In the genomic region with DNA sequence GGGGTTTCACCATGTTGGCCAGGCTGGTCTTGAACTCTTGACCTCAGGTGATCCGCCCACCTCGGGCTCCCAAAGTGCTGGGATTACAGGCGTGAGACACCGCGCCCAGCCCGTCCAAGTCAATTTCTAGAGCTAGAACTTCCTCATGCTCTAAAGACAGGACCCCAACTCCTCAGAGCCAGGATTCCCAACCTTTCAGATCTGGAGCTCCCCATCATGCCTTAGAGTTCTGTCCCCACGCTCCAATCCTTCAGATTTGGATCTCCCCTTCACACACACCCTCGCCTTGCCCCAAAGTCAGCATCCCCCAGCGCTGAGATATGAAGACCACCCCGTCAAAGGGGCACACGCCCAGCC, we compare ENCODE assay signal across 9 cellular contexts. TPM values are rescaled to one million over a fixed set of nuclear protein-coding genes. Genes with fewer than 3 reads are reported as not detected.
DNase-seq lines count a peak whose midpoint lies in the region; ATAC-seq and TF ChIP-seq lines count a peak whose summit lies in the region.
"Had no signal": no experiment of that assay in that cellular context is flagged by ENCODE, and none has a peak within 500 bp of the region (broad histone marks: within the 10 kb centered on the region; RNA-seq: fewer than 3 reads in every experiment).

No MANE protein-coding gene starts in this region.

- no peak overlapping the region for H2BK120ac ChIP-seq in H9 (ENCODE audit: low read depth, low read length, poor library complexity, severe bottlenecking)

- H2AFZ ChIP-seq in H9 (ENCODE audit: low read length) = peak overlapping the region; percentile 24

- no peak overlapping the region for H2BK5ac ChIP-seq in H9 (ENCODE audit: insufficient read length, low read length)

- peaks cover 3% of the 10 kb centered on the region for H3K23me2 ChIP-seq in H9 (ENCODE audit: insufficient read length, low read depth, low read length, poor library complexity, severe bottlenecking)

- H3K4me1 Mint-ChIP-seq in H9 = peaks cover 6 to 7% of the 10 kb centered on the region in 2 experiments
- peaks cover 7% of the 10 kb centered on the region for H3K4me1 Mint-ChIP-seq in activated CD4-positive, alpha-beta memory T cell treated with anti-CD3 and anti-CD28 coated beads, Interleukin-2, amount 10 ng/mL, durations not matched to agents 7 days and 5 days

- 0 out of 7 replicates have a peak overlapping the region, but pooled peaks of 1 of the 3 experiments have one; percentile 4 for H3K27ac Mint-ChIP-seq in H9
- no peak overlapping the region for H3K27ac Mint-ChIP-seq in activated CD4-positive, alpha-beta memory T cell treated with anti-CD3 and anti-CD28 coated beads, Interleukin-2, amount 10 ng/mL, durations not matched to agents 7 days and 5 days

- no peak overlapping the region for H3K56ac ChIP-seq in H9 (ENCODE audit: insufficient read length, low read depth, low read length)

- H3K14ac ChIP-seq in H9 (ENCODE audit: insufficient read depth, low read length) = no peak overlapping the region

- POLR2A ChIA-PET in activated CD4-positive, alpha-beta memory T cell treated with anti-CD3 and anti-CD28 coated beads, Interleukin-2, amount 10 ng/mL, durations not matched to agents 7 days and 5 days (lab: Charles Lee) = no interaction called here

- no peak overlapping the region for H3K18ac ChIP-seq in H9 (ENCODE audit: insufficient read length, low read depth, low read length)

- peak overlapping the region; percentile 64 for H3K4me3 ChIP-seq in iPS-15b (ENCODE audit: low read depth, low read length)
- H3K4me3 ChIP-seq in skin epidermis = peak overlapping the region in 6 of 7 experiments; percentile 5 to 40 (median 28)

- H3K4me1 ChIP-seq in H9 (ENCODE audit: insufficient read depth, low read length) = no peaks in the 10 kb centered on the region
- H3K4me1 ChIP-seq in iPS-15b (ENCODE audit: control insufficient read depth, insufficient read depth, low read length) = no peaks in the 10 kb centered on the region

- H3K79me1 ChIP-seq in H9 (ENCODE audit: insufficient read depth, low read depth, low read length, poor library complexity, severe bottlenecking) = no peaks in the 10 kb centered on the region

- no peak overlapping the region for H4K5ac ChIP-seq in H9 (ENCODE audit: insufficient read length, low read depth, low read length)

- no peak overlapping the region for H4K8ac ChIP-seq in H9 (replicated peaks; ENCODE audit: insufficient read length, low read depth, low read length)

- H3K36me3 Mint-ChIP-seq in H9 (ENCODE audit: insufficient read depth in 1 of 3, low read depth in 3 of 3) = no peaks in the 10 kb centered on the region
- no peaks in the 10 kb centered on the region for H3K36me3 Mint-ChIP-seq in activated CD4-positive, alpha-beta memory T cell treated with anti-CD3 and anti-CD28 coated beads, Interleukin-2, amount 10 ng/mL, durations not matched to agents 7 days and 5 days (ENCODE audit: low read depth)

- H4K20me1 ChIP-seq in H9 (ENCODE audit: control insufficient read depth, insufficient read depth, insufficient read length) = no peaks in the 10 kb centered on the region

- H3K27me3 ChIP-seq in H9 (ENCODE audit: insufficient read depth, low read length) = peaks cover 3% of the 10 kb centered on the region
- peaks cover 7% of the 10 kb centered on the region for H3K27me3 ChIP-seq in iPS-15b (ENCODE audit: control insufficient read depth, insufficient read depth, low read length)

- no peak overlapping the region for H3K4ac ChIP-seq in H9 (ENCODE audit: low read depth, low read length)

- no peak for ATAC-seq in HG02678 (IDR thresholded peaks at IDR 0.05; ENCODE audit: unreplicated experiment)
- no peak for ATAC-seq in HG03439 (IDR thresholded peaks at IDR 0.05; ENCODE audit: unreplicated experiment)

- H3T11ph ChIP-seq in H9 (ENCODE audit: low read length) = no peak overlapping the region

- no peak overlapping the region for H2BK20ac ChIP-seq in H9 (ENCODE audit: low read depth, low read length, poor library complexity, severe bottlenecking)

- peaks cover 69% of the 10 kb centered on the region for H3K27me3 Mint-ChIP-seq in H9 (ENCODE audit: low read depth)
- H3K27me3 Mint-ChIP-seq in activated CD4-positive, alpha-beta memory T cell treated with anti-CD3 and anti-CD28 coated beads, Interleukin-2, amount 10 ng/mL, durations not matched to agents 7 days and 5 days = peaks cover 54% of the 10 kb centered on the region

- H4K91ac ChIP-seq in H9 (ENCODE audit: insufficient read length, low read depth, low read length) = no peak overlapping the region

- H3K9me3 ChIP-seq in H9 (ENCODE audit: control insufficient read depth, low read depth, low read length) = no peaks in the 10 kb centered on the region
- no peaks in the 10 kb centered on the region for H3K9me3 ChIP-seq in iPS-15b (ENCODE audit: control insufficient read depth, insufficient read depth, low read length)

- no peak overlapping the region for H2BK15ac ChIP-seq in H9 (ENCODE audit: low read depth, low read length)

- H3K36me3 ChIP-seq in iPS-15b (ENCODE audit: control insufficient read depth, insufficient read depth, low read length) = no peaks in the 10 kb centered on the region

- H3K9ac ChIP-seq in H9 (ENCODE audit: extremely low read depth, insufficient read length, low read length) (no peak overlapping the region), iPS-15b (ENCODE audit: low read depth, low read length) (peak overlapping the region; percentile 32)

- H2AK5ac ChIP-seq in H9 (ENCODE audit: insufficient read length, low read length) = no peak overlapping the region

- H3K4me2 ChIP-seq in H9 (ENCODE audit: insufficient read depth, insufficient read length, low read length) = peak overlapping the region; percentile 80

- WGBS in H9 (ENCODE audit: extremely low coverage, insufficient read length, low lambda C conversion rate) = no CpG with 5 or more reads among the region's 11 CpGs

- TF ChIP-seq CTCF in H9 (conservative IDR thresholded peaks at IDR 0.05) = no peak

- CTCF ChIA-PET in activated CD4-positive, alpha-beta memory T cell treated with anti-CD3 and anti-CD28 coated beads, Interleukin-2, amount 10 ng/mL, durations not matched to agents 7 days and 5 days (lab: Charles Lee) = interaction anchor here (0.6 to 1.5 kb wide), 7 partner anchors 13 to 73 kb away, joined by 3 to 5 read pairs (median 3); no protein-coding TSS in a partner anchor

- H2BK12ac ChIP-seq in H9 (ENCODE audit: insufficient read length, low read depth, low read length) = no peak overlapping the region

- no peak overlapping the region for H3K23ac ChIP-seq in H9 (ENCODE audit: insufficient read length, low read depth, low read length)

- DNase-seq in H9 = no peak
- DNase-seq in activated CD4-positive, alpha-beta memory T cell treated with anti-CD3 and anti-CD28 coated beads, Interleukin-2, amount 10 ng/mL, durations not matched to agents 7 days and 5 days = no peak
- no peak for DNase-seq in germinal center (ENCODE audit: low spot score)
- no peak for DNase-seq in NCI-H1092 treated with DMSO at 0.1 percent for 48 hours (lab: John Stamatoyannopoulos, UW)

- no peaks in the 10 kb centered on the region; a peak in 1 of 5 replicates for H3K9me3 Mint-ChIP-seq in H9
- no peaks in the 10 kb centered on the region for H3K9me3 Mint-ChIP-seq in activated CD4-positive, alpha-beta memory T cell treated with anti-CD3 and anti-CD28 coated beads, Interleukin-2, amount 10 ng/mL, durations not matched to agents 7 days and 5 days

- peak overlapping the region; percentile 58 to 86 for H3K4me3 Mint-ChIP-seq in H9
- peak overlapping the region; percentile 47 for H3K4me3 Mint-ChIP-seq in activated CD4-positive, alpha-beta memory T cell treated with anti-CD3 and anti-CD28 coated beads, Interleukin-2, amount 10 ng/mL, durations not matched to agents 7 days and 5 days

- H3K27ac ChIP-seq in H9 (ENCODE audit: insufficient read length, low read depth, low read length) (no peak overlapping the region), skin epidermis (peak overlapping the region in 2 of 21 experiments; percentile 27 to 59)

- H3K79me2 ChIP-seq in H9 (ENCODE audit: insufficient read depth, low read length) = no peaks in the 10 kb centered on the region

RNA-seq across cellular contexts. Expression of a gene that starts 0.4 kb away (rescaled TPM):
- total RNA-seq in H9 (2021) = 0.13 TPM in 1 of 2 replicates, not detected in the other
- total RNA-seq in activated CD4-positive, alpha-beta memory T cell treated with anti-CD3 and anti-CD28 coated beads, Interleukin-2, amount 10 ng/mL, durations not matched to agents 7 days and 5 days = under 1 TPM; 0.20 to 0.48 TPM
- total RNA-seq: left lobe of liver had no signal

RNA-seq across cellular contexts. Expression of a gene that starts 0.5 kb away (rescaled TPM):
- not detected in 2 replicates for total RNA-seq in H9 (2021)
- not detected for total RNA-seq in activated CD4-positive, alpha-beta memory T cell treated with anti-CD3 and anti-CD28 coated beads, Interleukin-2, amount 10 ng/mL, durations not matched to agents 7 days and 5 days

RNA-seq across cellular contexts. Expression of a gene that starts 46.8 kb away (rescaled TPM):
- total RNA-seq in H9 (2021) = 13.2 and 13.9 TPM in 2 replicates
- total RNA-seq in activated CD4-positive, alpha-beta memory T cell treated with anti-CD3 and anti-CD28 coated beads, Interleukin-2, amount 10 ng/mL, durations not matched to agents 7 days and 5 days = 10 to 100 TPM in 1 of 2 experiments, 1 to 10 TPM in 1; 9.2 to 10.9 TPM
